In the genomic region with DNA sequence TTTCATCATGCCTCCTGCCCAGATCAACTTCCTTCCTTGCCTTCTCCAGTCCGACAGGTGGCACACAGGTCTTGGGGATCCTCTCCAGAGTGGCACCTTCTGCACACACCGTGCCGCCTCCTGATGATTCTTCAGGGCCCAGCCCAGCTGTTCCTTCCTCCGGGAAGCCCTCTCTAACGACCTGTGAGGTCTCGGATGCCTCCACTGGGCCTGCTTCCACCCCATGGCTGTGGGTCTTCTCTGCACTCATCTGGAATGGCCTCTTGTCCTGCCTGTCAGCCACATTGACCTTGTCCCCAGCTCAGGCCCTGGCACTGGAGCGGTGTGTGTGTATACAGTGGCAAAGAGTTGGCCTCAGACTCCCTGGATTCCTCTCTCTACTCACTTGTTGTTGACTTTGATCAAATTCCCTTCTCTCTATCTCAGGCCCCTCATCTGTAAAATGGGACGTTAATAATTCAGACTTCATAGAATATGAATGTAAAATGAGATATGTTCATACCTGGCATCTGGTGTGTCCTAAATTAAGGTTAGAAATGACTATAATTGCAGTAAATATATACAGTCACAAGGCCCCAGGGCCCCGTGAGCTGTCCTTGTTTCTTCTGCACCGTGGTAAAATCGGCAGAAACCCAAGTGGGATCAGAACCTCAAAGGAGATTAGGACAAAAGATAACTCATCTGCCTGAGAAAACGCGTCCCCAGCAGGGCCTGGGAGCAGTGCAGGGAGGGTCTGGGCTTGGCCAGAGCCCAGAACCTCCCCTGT, we compare ENCODE assay signal across 8 cellular contexts. TPM values are rescaled to one million over a fixed set of nuclear protein-coding genes. Genes with fewer than 3 reads are reported as not detected.
DNase-seq lines count a peak whose midpoint lies in the region; ATAC-seq and TF ChIP-seq lines count a peak whose summit lies in the region.

No MANE protein-coding gene starts in this region.

- H3K4me1 Mint-ChIP-seq in activated T-helper 17 cell treated with anti-CD3 and anti-CD28 coated beads, Interleukin-2, amount 50 U/mL, for 72 hours: peaks cover 5% of the 10 kb centered on the region

- no peaks in the 10 kb centered on the region for H3K9me3 Mint-ChIP-seq in activated T-helper 17 cell treated with anti-CD3 and anti-CD28 coated beads, Interleukin-2, amount 50 U/mL, for 72 hours

- peak overlapping the region; percentile 84 for H3K9ac ChIP-seq in skeletal muscle satellite cell (ENCODE audit: low read depth, low read length)

- POLR2A ChIA-PET in HEK293 (lab: Yijun Ruan, JAX): interaction anchor here (0.6 to 2.8 kb wide), 6 partner anchors 8 to 1680 kb away, joined by 3 to 31 read pairs (median 4); a partner anchor contains a TSS

- H3K36me3 ChIP-seq in HEK293 (ENCODE audit: control insufficient read depth in 2 of 2, insufficient read depth in 1 of 2, low read length in 2 of 2) (peaks cover 0 to 20% of the 10 kb centered on the region in 2 experiments; a peak in 2 of 3 replicates), right atrium auricular region (peaks cover under 1% of the 10 kb centered on the region), skeletal muscle satellite cell (ENCODE audit: insufficient read depth, low read length) (peaks cover 4% of the 10 kb centered on the region)

- CTCF ChIA-PET in HEK293 (lab: Yijun Ruan, JAX): interaction anchor here (1.9 kb wide), 1 partner anchor 16 kb away, joined by 5 read pairs; no protein-coding TSS in a partner anchor

- no peaks in the 10 kb centered on the region for H3K27me3 ChIP-seq in right atrium auricular region
- H3K27me3 ChIP-seq in skeletal muscle satellite cell (ENCODE audit: control insufficient read depth, insufficient read depth, low read length): no peaks in the 10 kb centered on the region

- H3K9me3 ChIP-seq in HEK293 (ENCODE audit: control insufficient read depth, insufficient read depth, low read depth, low read length) (no peaks in the 10 kb centered on the region), right atrium auricular region (no peaks in the 10 kb centered on the region), skeletal muscle satellite cell (replicated peaks; ENCODE audit: low read length) (no peaks in the 10 kb centered on the region)

- peak overlapping the region; percentile 65 for H3K4me3 ChIP-seq in HEK293 (ENCODE audit: low read depth, low read length)
- peak overlapping the region in 1 of 2 donors; percentile 95 for H3K4me3 ChIP-seq in right atrium auricular region
- H3K4me3 ChIP-seq in skeletal muscle satellite cell (ENCODE audit: low read length): peak overlapping the region; percentile 86

- no peaks in the 10 kb centered on the region for H3K36me3 Mint-ChIP-seq in activated T-helper 17 cell treated with anti-CD3 and anti-CD28 coated beads, Interleukin-2, amount 50 U/mL, for 72 hours (ENCODE audit: low read depth)

- no peaks in the 10 kb centered on the region for H3K27me3 Mint-ChIP-seq in activated T-helper 17 cell treated with anti-CD3 and anti-CD28 coated beads, Interleukin-2, amount 50 U/mL, for 72 hours

- no peak overlapping the region for H3K27ac Mint-ChIP-seq in activated T-helper 17 cell treated with anti-CD3 and anti-CD28 coated beads, Interleukin-2, amount 50 U/mL, for 72 hours

- TF ChIP-seq CTCF in HEK293 (tag by site-specific recombination; IDR thresholded peaks at IDR 0.05): no peak
- TF ChIP-seq CTCF in right atrium auricular region (IDR thresholded peaks at IDR 0.05): no peak

- H3K27ac ChIP-seq in HEK293 (ENCODE audit: extremely low read depth, low read depth, low read length) (no peak overlapping the region), right atrium auricular region (peak overlapping the region; percentile 77 to 84)

- ATAC-seq in activated T-helper 17 cell treated with anti-CD3 and anti-CD28 coated beads, Interleukin-2, amount 50 U/mL, for 72 hours (replicated peaks): no peak
- ATAC-seq in HG02840 (IDR thresholded peaks at IDR 0.05; ENCODE audit: low FRiP score, unreplicated experiment): no peak
- no peak for ATAC-seq in HG02678 (IDR thresholded peaks at IDR 0.05; ENCODE audit: unreplicated experiment)

- H3K4me2 ChIP-seq in skeletal muscle satellite cell (ENCODE audit: low read length): peak overlapping the region; percentile 96

- DNase-seq in right atrium auricular region (ENCODE audit: low spot score): no peak
- DNase-seq in foreskin melanocyte: no peak
- DNase-seq in NOMO-1 treated with dmso at 0.1 percent for 144 hours (lab: John Stamatoyannopoulos, UW; ENCODE audit: unreplicated experiment): no peak

- peak overlapping the region; percentile 84 for H3K4me3 Mint-ChIP-seq in activated T-helper 17 cell treated with anti-CD3 and anti-CD28 coated beads, Interleukin-2, amount 50 U/mL, for 72 hours

- H3K4me1 ChIP-seq in HEK293 (ENCODE audit: control insufficient read depth, insufficient read depth, low read length) (no peaks in the 10 kb centered on the region), right atrium auricular region (peaks cover 0 to 30% of the 10 kb centered on the region in 2 donors), skeletal muscle satellite cell (ENCODE audit: control insufficient read depth, insufficient read depth, low read length) (peaks cover 23% of the 10 kb centered on the region)

TF ChIP-seq in HEK293, 187 proteins besides CTCF, POLR2A, EP300 and RAD21:
- peak; percentile 49; the same call in 1 of the 2 replicates for TF ChIP-seq ZBTB17 (tag by site-specific recombination; IDR thresholded peaks at IDR 0.05)
- peak; percentile 83 for TF ChIP-seq ZNF10 (tag by site-specific recombination; IDR thresholded peaks at IDR 0.05)
- no peak for TF ChIP-seq PRDM1 (tag by site-specific recombination; IDR thresholded peaks at IDR 0.05)

RNA-seq across cellular contexts. Expression of a gene that starts 1.5 kb away (rescaled TPM):
- 1 to 10 TPM; 2.2 to 3.6 TPM for total RNA-seq in activated T-helper 17 cell treated with anti-CD3 and anti-CD28 coated beads, Interleukin-2, amount 50 U/mL, for 72 hours
- 10 to 100 TPM; 26.3 to 29.9 TPM for total RNA-seq in right atrium auricular region
- 23.4 and 32.4 TPM in 2 replicates for total RNA-seq in skeletal muscle satellite cell (2012; rRNA removed)

RNA-seq across cellular contexts. Expression of a gene that starts 31.7 kb away (rescaled TPM):
- total RNA-seq in activated T-helper 17 cell treated with anti-CD3 and anti-CD28 coated beads, Interleukin-2, amount 50 U/mL, for 72 hours: 100 to 1,000 TPM in 1 of 2 donors, 10 to 100 TPM in 1; 86.3 to 112 TPM
- 1 to 10 TPM; 2.0 to 7.6 TPM for total RNA-seq in right atrium auricular region
- 34.2 and 38.0 TPM in 2 replicates for total RNA-seq in skeletal muscle satellite cell (2012; rRNA removed)

RNA-seq across cellular contexts. Expression of a gene that starts 32.1 kb away (rescaled TPM):
- total RNA-seq in activated T-helper 17 cell treated with anti-CD3 and anti-CD28 coated beads, Interleukin-2, amount 50 U/mL, for 72 hours: 10 to 100 TPM; 71.2 to 76.5 TPM
- total RNA-seq in right atrium auricular region: 10 to 100 TPM; 16.4 to 22.8 TPM
- 30.2 and 34.7 TPM in 2 replicates for total RNA-seq in skeletal muscle satellite cell (2012; rRNA removed)

RNA-seq across cellular contexts. Expression of a gene that starts 51.7 kb away (rescaled TPM):
- total RNA-seq in activated T-helper 17 cell treated with anti-CD3 and anti-CD28 coated beads, Interleukin-2, amount 50 U/mL, for 72 hours: 1 to 10 TPM; 5.1 to 9.4 TPM
- 1 to 10 TPM; 2.0 to 2.4 TPM for total RNA-seq in right atrium auricular region
- 0.87 TPM in 1 of 2 replicates, not detected in the other for total RNA-seq in skeletal muscle satellite cell (2012; rRNA removed)

Comparison
In these comparisons a context has a peak if more than half of its experiments do, and no peak if none do; other contexts are left out.
1. RNA of a gene that starts 1.5 kb away (total RNA-seq): 26.3 to 29.9 TPM in right atrium auricular region; 2.2 to 3.6 TPM in activated T-helper 17 cell treated with anti-CD3 and anti-CD28 coated beads, Interleukin-2, amount 50 U/mL, for 72 hours; every median in the first group is over 4 times any median in the second.
2. RNA of a gene that starts 31.7 kb away (total RNA-seq): 86.3 to 112 TPM in activated T-helper 17 cell treated with anti-CD3 and anti-CD28 coated beads, Interleukin-2, amount 50 U/mL, for 72 hours; 2.0 to 7.6 TPM in right atrium auricular region; every median in the first group is over 10 times any median in the second.